1 cellular context compared by ENCODE assay signal in genomic region chr3:68919000-68919399, GRCh38.
TF ChIP-seq lines count a peak whose summit lies in the region.

No MANE protein-coding gene starts in this region.

TF ChIP-seq in Ishikawa, 13 proteins besides CTCF, POLR2A, EP300 and RAD21 (continued from another document):
- TF ChIP-seq REST (IDR thresholded peaks at IDR 0.05; ENCODE audit: low read depth) (peak; percentile 86), MAX (IDR thresholded peaks at IDR 0.05) (no peak), TAF1 (IDR thresholded peaks at IDR 0.05; ENCODE audit: low read depth) (no peak), CREB1 (IDR thresholded peaks at IDR 0.05; ENCODE audit: low read depth) (no peak)
